1 cellular context compared by ENCODE assay signal in genomic region chr17:79803997-79804855, GRCh38.
TF ChIP-seq lines count a peak whose summit lies in the region.

No MANE protein-coding gene starts in this region.

TF ChIP-seq in HepG2, 621 proteins besides CTCF, POLR2A, EP300 and RAD21 (continued from another document):
- TF ChIP-seq, protein P1, sequence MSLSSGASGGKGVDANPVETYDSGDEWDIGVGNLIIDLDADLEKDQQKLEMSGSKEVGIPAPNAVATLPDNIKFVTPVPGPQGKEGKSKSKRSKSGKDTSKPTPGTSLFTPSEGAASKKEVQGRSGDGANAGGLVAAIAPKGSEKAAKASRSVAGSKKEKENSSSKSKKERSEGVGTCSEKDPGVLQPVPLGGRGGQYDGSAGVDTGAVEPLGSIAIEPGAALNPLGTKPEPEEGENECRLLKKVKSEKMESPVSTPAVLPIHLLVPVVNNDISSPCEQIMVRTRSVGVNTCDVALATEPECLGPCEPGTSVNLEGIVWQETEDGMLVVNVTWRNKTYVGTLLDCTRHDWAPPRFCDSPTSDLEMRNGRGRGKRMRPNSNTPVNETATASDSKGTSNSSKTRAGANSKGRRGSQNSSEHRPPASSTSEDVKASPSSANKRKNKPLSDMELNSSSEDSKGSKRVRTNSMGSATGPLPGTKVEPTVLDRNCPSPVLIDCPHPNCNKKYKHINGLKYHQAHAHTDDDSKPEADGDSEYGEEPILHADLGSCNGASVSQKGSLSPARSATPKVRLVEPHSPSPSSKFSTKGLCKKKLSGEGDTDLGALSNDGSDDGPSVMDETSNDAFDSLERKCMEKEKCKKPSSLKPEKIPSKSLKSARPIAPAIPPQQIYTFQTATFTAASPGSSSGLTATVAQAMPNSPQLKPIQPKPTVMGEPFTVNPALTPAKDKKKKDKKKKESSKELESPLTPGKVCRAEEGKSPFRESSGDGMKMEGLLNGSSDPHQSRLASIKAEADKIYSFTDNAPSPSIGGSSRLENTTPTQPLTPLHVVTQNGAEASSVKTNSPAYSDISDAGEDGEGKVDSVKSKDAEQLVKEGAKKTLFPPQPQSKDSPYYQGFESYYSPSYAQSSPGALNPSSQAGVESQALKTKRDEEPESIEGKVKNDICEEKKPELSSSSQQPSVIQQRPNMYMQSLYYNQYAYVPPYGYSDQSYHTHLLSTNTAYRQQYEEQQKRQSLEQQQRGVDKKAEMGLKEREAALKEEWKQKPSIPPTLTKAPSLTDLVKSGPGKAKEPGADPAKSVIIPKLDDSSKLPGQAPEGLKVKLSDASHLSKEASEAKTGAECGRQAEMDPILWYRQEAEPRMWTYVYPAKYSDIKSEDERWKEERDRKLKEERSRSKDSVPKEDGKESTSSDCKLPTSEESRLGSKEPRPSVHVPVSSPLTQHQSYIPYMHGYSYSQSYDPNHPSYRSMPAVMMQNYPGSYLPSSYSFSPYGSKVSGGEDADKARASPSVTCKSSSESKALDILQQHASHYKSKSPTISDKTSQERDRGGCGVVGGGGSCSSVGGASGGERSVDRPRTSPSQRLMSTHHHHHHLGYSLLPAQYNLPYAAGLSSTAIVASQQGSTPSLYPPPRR (CRISPR knock-in tag; IDR thresholded peaks at IDR 0.05; ENCODE audit: borderline replicate concordance): peak; percentile 81
- TF ChIP-seq KDM2A (CRISPR knock-in tag; IDR thresholded peaks at IDR 0.05; ENCODE audit: borderline replicate concordance, low read depth): peak; percentile 86
- peak; percentile 90 for TF ChIP-seq SALL1 (CRISPR knock-in tag; IDR thresholded peaks at IDR 0.05)
- peak; percentile 50; the same call in 1 of the 2 replicates for TF ChIP-seq MYC (CRISPR knock-in tag; IDR thresholded peaks at IDR 0.05; ENCODE audit: borderline replicate concordance)
- TF ChIP-seq KLF13 (CRISPR knock-in tag; IDR thresholded peaks at IDR 0.05): no peak
- TF ChIP-seq SMAD9 (CRISPR knock-in tag; IDR thresholded peaks at IDR 0.05): peak; percentile 61; the same call in 1 of the 2 replicates
- TF ChIP-seq ZNF484 (CRISPR knock-in tag; IDR thresholded peaks at IDR 0.05; ENCODE audit: borderline replicate concordance, low read depth): no peak
- peak; percentile 85 for TF ChIP-seq NKX3-1 (CRISPR knock-in tag; IDR thresholded peaks at IDR 0.05)
- TF ChIP-seq SMAD3 (CRISPR knock-in tag; IDR thresholded peaks at IDR 0.05): peak; percentile 61; the same call in 1 of the 2 replicates
- no peak for TF ChIP-seq NR2F2 (IDR thresholded peaks at IDR 0.05; ENCODE audit: borderline replicate concordance, low read depth)
- peak; percentile 66; the same call in 1 of the 2 replicates for TF ChIP-seq KAT7 (CRISPR knock-in tag; IDR thresholded peaks at IDR 0.05; ENCODE audit: borderline replicate concordance)
- 0 out of 2 replicates have a peak, but pooled peaks have one; percentile 40 for TF ChIP-seq ZNF17 (CRISPR knock-in tag; IDR thresholded peaks at IDR 0.05)
- TF ChIP-seq, protein P2, sequence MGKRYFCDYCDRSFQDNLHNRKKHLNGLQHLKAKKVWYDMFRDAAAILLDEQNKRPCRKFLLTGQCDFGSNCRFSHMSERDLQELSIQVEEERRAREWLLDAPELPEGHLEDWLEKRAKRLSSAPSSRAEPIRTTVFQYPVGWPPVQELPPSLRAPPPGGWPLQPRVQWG (CRISPR knock-in tag; IDR thresholded peaks at IDR 0.05; ENCODE audit: borderline replicate concordance, low read depth): no peak
- TF ChIP-seq TRIM24 (CRISPR knock-in tag; IDR thresholded peaks at IDR 0.05): peak; percentile 54; the same call in 1 of the 2 replicates
- TF ChIP-seq ZBTB7A (CRISPR knock-in tag; IDR thresholded peaks at IDR 0.05): peak; percentile 87
- peak; percentile 86 for TF ChIP-seq ZNF343 (CRISPR knock-in tag; IDR thresholded peaks at IDR 0.05)
